Comparison of ENCODE assay signal across 25 cellular contexts in genomic region chr1:222935239-222935900, GRCh38.
"Had no signal": no experiment of that assay in that cellular context is flagged by ENCODE, and none has a peak within 500 bp of the region (broad histone marks: within the 10 kb centered on the region; RNA-seq: fewer than 3 reads in every experiment).

No MANE protein-coding gene starts in this region.

- H3K4me3 ChIP-seq: lower lobe of right lung, right lobe of liver, smooth muscle cell, stomach, vagina had no signal

- ATAC-seq: activated CD4-positive, alpha-beta T cell treated with anti-CD3 and anti-CD28 coated beads for 36 hours; activated naive CD4-positive, alpha-beta T cell treated with anti-CD3 and anti-CD28 coated beads, Interleukin-2, amount 50 U/mL, for 72 hours; activated T-helper 17 cell treated with anti-CD3 and anti-CD28 coated beads, Interleukin-2, amount 50 U/mL, for 72 hours; left colon; lower lobe of right lung; naive thymus-derived CD4-positive, alpha-beta T cell; right lobe of liver; stimulated activated memory B cell treated with anti-CD40 and anti-IgM and Interleukin-4, amounts not matched to agents 10 μg/mL and 1 μg/mL and 100 μg/mL, for 72 hours; WTC11 had no signal

- H3K36me3 ChIP-seq: lower lobe of right lung, right lobe of liver, stomach, vagina had no signal

- H3K27me3 ChIP-seq: right lobe of liver, stomach, vagina had no signal

- DNase-seq: activated CD4-positive, alpha-beta T cell treated with anti-CD3 and anti-CD28 coated beads for 36 hours; activated CD4-positive, alpha-beta T cell treated with anti-CD3 and anti-CD28 coated beads, Interleukin-2, amount 50 U/mL, for 4 hours; activated CD8-positive, alpha-beta memory T cell treated with anti-CD3 and anti-CD28 coated beads for 24 hours; activated CD8-positive, alpha-beta memory T cell treated with anti-CD3 and anti-CD28 coated beads, Interleukin-2, amount 50 U/mL, for 4 hours; activated T-cell treated with anti-CD3 and anti-CD28 coated beads, Interleukin-2, amount 50 U/mL, for 24 hours; aorta; central memory CD4-positive, alpha-beta T cell; effector memory CD4-positive, alpha-beta T cell; foreskin melanocyte; glutamatergic neuron; hypothalamus; left colon; lower lobe of right lung; mesendoderm; naive thymus-derived CD4-positive, alpha-beta T cell; right lobe of liver; stimulated activated CD4-positive, alpha-beta T cell treated with anti-CD3 and anti-CD28 coated beads, Interleukin-15, amount 100 ng/mL, for 24 hours; stomach; T-helper 9 cell had no signal

- H3K27ac ChIP-seq: lower lobe of right lung, right lobe of liver, vagina had no signal

- H3K4me1 ChIP-seq: lower lobe of right lung, right lobe of liver had no signal
